8 cellular contexts compared by ENCODE assay signal in the genomic region with DNA sequence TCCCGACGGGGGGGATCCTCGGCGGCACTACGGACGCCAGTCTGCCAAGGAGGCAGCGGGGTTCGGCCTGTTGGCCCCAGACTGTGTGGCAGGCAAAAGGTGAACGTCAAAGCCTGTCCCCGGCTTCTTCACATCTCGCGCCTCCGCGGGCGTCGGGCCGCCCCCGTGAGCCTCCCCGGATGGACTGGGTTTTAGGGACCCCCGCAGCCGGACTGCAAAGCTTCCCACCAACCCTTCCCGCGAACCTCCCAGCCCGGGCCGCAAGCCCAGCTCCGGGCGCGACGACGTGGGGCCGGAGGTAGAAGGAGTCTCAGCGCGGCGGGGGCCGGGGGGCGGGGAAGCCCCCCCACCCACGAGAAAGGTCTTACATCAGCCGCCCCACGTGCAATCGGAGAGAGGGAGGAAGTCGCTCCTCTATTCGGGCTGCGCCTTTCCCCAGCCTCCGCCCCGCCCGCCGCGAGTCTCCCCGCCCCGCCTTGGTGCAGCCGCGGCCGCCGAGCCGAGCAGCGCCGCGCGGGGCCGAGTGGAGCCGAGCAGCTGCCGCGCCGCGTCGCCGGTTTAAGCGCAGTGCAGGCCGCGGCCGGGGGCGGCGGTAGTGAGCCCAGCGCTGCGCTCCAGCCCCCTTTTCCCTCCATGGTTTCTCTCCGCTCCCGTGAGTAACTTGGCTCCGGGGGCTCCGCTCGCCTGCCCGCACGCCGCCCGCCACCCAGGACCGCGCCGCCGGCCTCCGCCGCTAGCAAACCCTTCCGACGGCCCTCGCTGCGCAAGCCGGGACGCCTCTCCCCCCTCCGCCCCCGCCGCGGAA. TPM values are rescaled to one million over a fixed set of nuclear protein-coding genes. Genes with fewer than 3 reads are reported as not detected.
DNase-seq lines count a peak whose midpoint lies in the region; ATAC-seq and TF ChIP-seq lines count a peak whose summit lies in the region.

A gene (plus strand): TSS at position 623 of the 805 bp plus-strand sequence. CDS start 215 bp downstream, outside the sequence.

- peak within 1 kb of the TSS; percentile 88 for H3K27ac ChIP-seq in CD4-positive, alpha-beta T cell (ENCODE audit: low read depth, low read length)
- H3K27ac ChIP-seq in lung (ENCODE audit: low read depth in 1 of 2, low read length in 1 of 2): peak within 1 kb of the TSS; percentile 99

- peaks cover 4% of the 10 kb centered on the region for H3K36me3 Mint-ChIP-seq in CD4-positive, alpha-beta T cell (ENCODE audit: low read depth)
- peaks cover 29% of the 10 kb centered on the region for H3K36me3 Mint-ChIP-seq in activated CD8-positive, alpha-beta T cell treated with anti-CD3 and anti-CD28 coated beads for 36 hours (ENCODE audit: low read depth)

- H3K4me3 Mint-ChIP-seq in CD4-positive, alpha-beta T cell: peak within 1 kb of the TSS; percentile 93
- peak within 1 kb of the TSS; percentile 83 for H3K4me3 Mint-ChIP-seq in activated CD8-positive, alpha-beta T cell treated with anti-CD3 and anti-CD28 coated beads for 36 hours

- intact Hi-C loops in CD4-positive, alpha-beta T cell (cut with DNase I, micrococcal nuclease): loop anchor here (1.0 to 10.0 kb wide), 5 partner anchors 60 to 1122 kb away; a partner anchor contains a TSS
- intact Hi-C loops in activated CD8-positive, alpha-beta T cell treated with anti-CD3 and anti-CD28 coated beads for 36 hours (cut with micrococcal nuclease): loop anchor here (2.0 kb wide), 1 partner anchor 60 kb away; a partner anchor contains a TSS

- peak; percentile 67 for TF ChIP-seq CTCF in CD4-positive, alpha-beta T cell (IDR thresholded peaks at IDR 0.05)
- peak; percentile 92 for TF ChIP-seq CTCF in activated CD8-positive, alpha-beta T cell treated with anti-CD3 and anti-CD28 coated beads for 36 hours (IDR thresholded peaks at IDR 0.05)
- peak; percentile 84 for TF ChIP-seq CTCF in lung (IDR thresholded peaks at IDR 0.05; ENCODE audit: control extremely low read depth, extremely low read depth)

- CTCF ChIA-PET in CD4-positive, alpha-beta T cell (lab: Charles Lee): interaction anchor here (0.6 to 7.1 kb wide), 37 partner anchors 10 to 1533 kb away, joined by 3 to 74 read pairs (median 3); a partner anchor contains a TSS
- CTCF ChIA-PET in activated CD8-positive, alpha-beta T cell treated with anti-CD3 and anti-CD28 coated beads for 36 hours (lab: Charles Lee): interaction anchor here (0.8 to 8.4 kb wide), 11 partner anchors 9 to 63 kb away, joined by 3 to 74 read pairs (median 3); a partner anchor contains a TSS

- H3K4me1 ChIP-seq in lung (ENCODE audit: control insufficient read depth in 2 of 2, insufficient read depth in 2 of 2, low read length in 2 of 2): peaks cover 4 to 14% of the 10 kb centered on the region in 2 donors

- no peaks in the 10 kb centered on the region for H3K27me3 ChIP-seq in CD4-positive, alpha-beta T cell (ENCODE audit: control insufficient read depth, insufficient read depth, low read length)
- H3K27me3 ChIP-seq in lung (ENCODE audit: control insufficient read depth, insufficient read depth): no peaks in the 10 kb centered on the region

- peaks cover 73% of the 10 kb centered on the region for H3K4me1 Mint-ChIP-seq in CD4-positive, alpha-beta T cell (ENCODE audit: low read depth)
- peaks cover 53% of the 10 kb centered on the region for H3K4me1 Mint-ChIP-seq in activated CD8-positive, alpha-beta T cell treated with anti-CD3 and anti-CD28 coated beads for 36 hours (ENCODE audit: low read depth)

- H3K27me3 Mint-ChIP-seq in CD4-positive, alpha-beta T cell: no peaks in the 10 kb centered on the region
- H3K27me3 Mint-ChIP-seq in activated CD8-positive, alpha-beta T cell treated with anti-CD3 and anti-CD28 coated beads for 36 hours: no peaks in the 10 kb centered on the region

- no peaks in the 10 kb centered on the region for H3K36me3 ChIP-seq in lung (ENCODE audit: control insufficient read depth in 2 of 2, insufficient read depth in 2 of 2, low read length in 2 of 2)

- 0% methylated on average over 75 to 100 of the region's 100 CpGs for WGBS in lung, 2 donors

- peak within 1 kb of the TSS; percentile 89 for H3K27ac Mint-ChIP-seq in CD4-positive, alpha-beta T cell
- H3K27ac Mint-ChIP-seq in activated CD8-positive, alpha-beta T cell treated with anti-CD3 and anti-CD28 coated beads for 36 hours: peak within 1 kb of the TSS; percentile 93

- POLR2A ChIA-PET in CD4-positive, alpha-beta T cell (lab: Charles Lee): interaction anchor here (0.6 to 6.9 kb wide), 32 partner anchors 10 to 350 kb away, joined by 3 to 181 read pairs (median 5); a partner anchor contains a TSS
- POLR2A ChIA-PET in activated CD8-positive, alpha-beta T cell treated with anti-CD3 and anti-CD28 coated beads for 36 hours (lab: Charles Lee): interaction anchor here (0.7 to 17.6 kb wide), 25 partner anchors 9 to 1136 kb away, joined by 3 to 201 read pairs (median 4); a partner anchor contains a TSS

- peak; percentile 82 for ATAC-seq in CD4-positive, alpha-beta T cell (ENCODE audit: poor library complexity)
- ATAC-seq in GM19372 (IDR thresholded peaks at IDR 0.05; ENCODE audit: low read depth, unreplicated experiment) (peak; percentile 58), HG03521 (IDR thresholded peaks at IDR 0.05; ENCODE audit: unreplicated experiment) (peak; percentile 54), lung (ENCODE audit: insufficient read depth, low FRiP score) (peak; percentile 90)
- ATAC-seq in activated CD8-positive, alpha-beta T cell treated with anti-CD3 and anti-CD28 coated beads for 36 hours: peak; percentile 88

- peak within 1 kb of the TSS; percentile 98 for H3K4me3 ChIP-seq in lung

- H3K9me3 Mint-ChIP-seq in CD4-positive, alpha-beta T cell: no peaks in the 10 kb centered on the region
- no peaks in the 10 kb centered on the region for H3K9me3 Mint-ChIP-seq in activated CD8-positive, alpha-beta T cell treated with anti-CD3 and anti-CD28 coated beads for 36 hours

- DNase-seq in CD4-positive, alpha-beta T cell: peak; percentile 87 to 96 (median 92)
- DNase-seq in NCI-H82 treated with DMSO at 0.1 percent for 48 hours (lab: John Stamatoyannopoulos, UW; ENCODE audit: unreplicated experiment) (peak; percentile 57), ecto neural progenitor cell (ENCODE audit: low spot score) (peak; percentile 92), lung (ENCODE audit: low spot score) (peak; percentile 91)
- DNase-seq in activated CD8-positive, alpha-beta T cell treated with anti-CD3 and anti-CD28 coated beads for 36 hours: peak; percentile 96
- DNase-seq in stimulated activated CD4-positive, alpha-beta T cell treated with anti-CD3 and anti-CD28 coated beads, TNF-alpha, amount 100 ng/mL, for 24 hours (ENCODE audit: low read depth in 3 of 3): peak; percentile 91 to 96 (median 94)

- H3K9me3 ChIP-seq in CD4-positive, alpha-beta T cell (ENCODE audit: control insufficient read depth, low read length): no peaks in the 10 kb centered on the region
- H3K9me3 ChIP-seq in lung (ENCODE audit: control insufficient read depth in 2 of 2, insufficient read depth in 1 of 2, low read length in 1 of 2): no peaks in the 10 kb centered on the region

RNA-seq across cellular contexts. Expression of the gene that starts here (rescaled TPM):
- 100 to 1,000 TPM; 178 to 192 TPM for total RNA-seq in CD4-positive, alpha-beta T cell
- total RNA-seq in activated CD8-positive, alpha-beta T cell treated with anti-CD3 and anti-CD28 coated beads for 36 hours: 100 to 1,000 TPM; 374 to 389 TPM
- total RNA-seq in lung: 100 to 1,000 TPM in 1 of 2 donors, 10 to 100 TPM in 1; 45.4 to 100 TPM
- polyA plus RNA-seq in lung: 100 to 1,000 TPM; 105 to 152 TPM

Comparison
In these comparisons a context has a peak if more than half of its experiments do, and no peak if none do; other contexts are left out.
1. Peak in every context shown above with its lines: DNase-seq, ATAC-seq, H3K4me3 ChIP-seq and H3K27ac ChIP-seq.